ENCODE assay signal across 13 cellular contexts in the genomic region with DNA sequence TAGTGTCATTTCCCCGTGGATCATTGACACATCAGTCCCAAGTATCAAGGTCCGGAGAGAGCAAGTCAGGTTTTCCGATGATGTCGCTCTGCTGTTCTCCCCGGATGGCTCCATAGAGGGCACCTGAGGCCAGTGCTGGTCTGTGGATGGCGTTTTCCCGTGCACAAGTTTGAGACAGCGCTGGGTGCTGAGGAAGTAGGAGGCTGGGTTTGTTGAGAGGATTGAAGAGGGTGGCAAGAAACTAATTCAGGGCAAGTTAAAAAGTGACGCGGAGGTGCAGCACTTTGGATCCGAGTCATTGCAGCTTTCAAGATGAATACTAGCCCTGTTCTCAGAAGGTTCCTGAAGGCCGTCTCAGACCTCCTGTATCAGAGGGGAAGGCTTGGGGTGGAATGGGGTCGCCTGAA. TPM values are rescaled to one million over a fixed set of nuclear protein-coding genes. Genes with fewer than 3 reads are reported as not detected.
DNase-seq lines count a peak whose midpoint lies in the region; ATAC-seq and TF ChIP-seq lines count a peak whose summit lies in the region.
"Had no signal": no experiment of that assay in that cellular context is flagged by ENCODE, and none has a peak within 500 bp of the region (broad histone marks: within the 10 kb centered on the region; RNA-seq: fewer than 3 reads in every experiment).

No MANE protein-coding gene starts in this region.

- no peak overlapping the region for H3K4me2 ChIP-seq in mesenchymal stem cell (ENCODE audit: low read length, poor library complexity, severe bottlenecking)

- H3K9ac ChIP-seq in mesenchymal stem cell (ENCODE audit: low read length), result no peak overlapping the region

- H3K27ac Mint-ChIP-seq in CD4-positive, alpha-beta T cell, result no peak overlapping the region
- H3K27ac Mint-ChIP-seq: natural killer cell had no signal

- no peak for ATAC-seq in CD4-positive, alpha-beta T cell (ENCODE audit: poor library complexity)
- ATAC-seq: gastroesophageal sphincter, natural killer cell had no signal

- 89% methylated on average over 13 of the region's 13 CpGs for WGBS in mesenchymal stem cell

- POLR2A ChIA-PET in GM10248 (lab: Yijun Ruan, JAX), result no interaction called here
- POLR2A ChIA-PET in CD4-positive, alpha-beta T cell (lab: Charles Lee), result no interaction called here

- H3K27me3 ChIP-seq in BE2C (no peaks in the 10 kb centered on the region), WERI-Rb-1 (ENCODE audit: insufficient read depth, low read depth, severe bottlenecking) (no peaks in the 10 kb centered on the region), mesenchymal stem cell (ENCODE audit: control insufficient read depth in 1 of 2, insufficient read depth in 1 of 2, low read length in 2 of 2) (no peaks in the 10 kb centered on the region)
- H3K27me3 ChIP-seq in CD4-positive, alpha-beta T cell (ENCODE audit: control insufficient read depth, insufficient read depth, low read length), result no peaks in the 10 kb centered on the region
- H3K27me3 ChIP-seq: gastroesophageal sphincter had no signal

- peaks cover 2% of the 10 kb centered on the region for H3K79me1 ChIP-seq in mesenchymal stem cell (replicated peaks; ENCODE audit: low read length, poor library complexity, severe bottlenecking)

- H3K36me3 Mint-ChIP-seq in CD4-positive, alpha-beta T cell (ENCODE audit: low read depth), result peaks cover 85% of the 10 kb centered on the region
- H3K36me3 Mint-ChIP-seq: natural killer cell had no signal

- H3K23ac ChIP-seq in mesenchymal stem cell (ENCODE audit: low read length in 2 of 2), result no peak overlapping the region

- no peaks in the 10 kb centered on the region for H3K4me1 ChIP-seq in BE2C
- H3K4me1 ChIP-seq in mesenchymal stem cell (ENCODE audit: control insufficient read depth, insufficient read depth, low read depth, low read length), result peaks cover 6% of the 10 kb centered on the region

- H2BK5ac ChIP-seq in mesenchymal stem cell (ENCODE audit: low read depth, low read length, poor library complexity, severe bottlenecking), result no peak overlapping the region

- H3K4me3 Mint-ChIP-seq in CD4-positive, alpha-beta T cell, result no peak overlapping the region
- H3K4me3 Mint-ChIP-seq: CD4-positive, alpha-beta memory T cell; natural killer cell had no signal

- peaks cover 15% of the 10 kb centered on the region for H3K4me1 Mint-ChIP-seq in CD4-positive, alpha-beta T cell (ENCODE audit: low read depth)

- H2BK120ac ChIP-seq in mesenchymal stem cell (ENCODE audit: low read depth, low read length), result no peak overlapping the region

- H3K4me3 ChIP-seq in BE2C (ENCODE audit: low read depth, low read length), result no peak overlapping the region
- H3K4me3 ChIP-seq in WERI-Rb-1 (ENCODE audit: low read depth, low read length), result no peak overlapping the region
- no peak overlapping the region for H3K4me3 ChIP-seq in mesenchymal stem cell (ENCODE audit: insufficient read depth in 1 of 2, low read depth in 1 of 2, low read length in 2 of 2)
- H3K4me3 ChIP-seq: gastroesophageal sphincter had no signal

- TF ChIP-seq CTCF in BE2C (IDR thresholded peaks at IDR 0.05; ENCODE audit: low read depth, low read length) (0 out of 2 replicates have a peak, but pooled peaks have one; percentile 7), GM10248 (IDR thresholded peaks at IDR 0.05; ENCODE audit: control extremely low read depth, extremely low read depth, low read depth, missing control alignments) (peak; percentile 46), WERI-Rb-1 (IDR thresholded peaks at IDR 0.05; ENCODE audit: low read depth, low read length) (peak; percentile 23; the same call in 1 of the 2 replicates)
- TF ChIP-seq CTCF in CD4-positive, alpha-beta T cell (IDR thresholded peaks at IDR 0.05), result no peak

- H3K36me3 ChIP-seq in BE2C, result peaks cover 4% of the 10 kb centered on the region; the same call in 1 of the 2 replicates
- peaks cover 32% of the 10 kb centered on the region for H3K36me3 ChIP-seq in WERI-Rb-1
- H3K36me3 ChIP-seq in mesenchymal stem cell (ENCODE audit: control insufficient read depth in 1 of 2, insufficient read depth in 2 of 2, low read depth in 1 of 2, low read length in 2 of 2), result peaks cover 32 to 46% of the 10 kb centered on the region in 2 experiments

- no peak overlapping the region for H2AFZ ChIP-seq in mesenchymal stem cell (ENCODE audit: low read depth, low read length)

- H2BK12ac ChIP-seq in mesenchymal stem cell (ENCODE audit: low read length in 2 of 2), result no peak overlapping the region

- DNase-seq in BE2C (no peak), GM10248 (ENCODE audit: extremely low spot score) (no peak), WERI-Rb-1 (no peak), mesenchymal stem cell (peak; percentile 37), NCI-H2196 (lab: John Stamatoyannopoulos, UW; ENCODE audit: unreplicated experiment) (no peak), NK-92 (lab: John Stamatoyannopoulos, UW; ENCODE audit: unreplicated experiment) (no peak)
- no peak for DNase-seq in CD4-positive, alpha-beta T cell
- DNase-seq: CD4-positive, alpha-beta memory T cell; kidney; natural killer cell; NCI-H1417 treated with DMSO at 0.1 percent for 48 hours; NCI-H526 had no signal

- H2AK5ac ChIP-seq in mesenchymal stem cell (ENCODE audit: low read length, severe bottlenecking), result no peak overlapping the region

- H3K4ac ChIP-seq in mesenchymal stem cell (ENCODE audit: low read depth in 1 of 2, low read length in 2 of 2), result no peak overlapping the region

- no peak overlapping the region for H4K91ac ChIP-seq in mesenchymal stem cell (ENCODE audit: low read length)

- no peaks in the 10 kb centered on the region for H3K9me3 Mint-ChIP-seq in CD4-positive, alpha-beta T cell
- H3K9me3 Mint-ChIP-seq: CD4-positive, alpha-beta memory T cell; natural killer cell had no signal

- no peak overlapping the region for H4K8ac ChIP-seq in mesenchymal stem cell (ENCODE audit: low read length)

- CTCF ChIA-PET in GM10248 (lab: Yijun Ruan, JAX), result interaction anchor here (0.8 to 4.4 kb wide), 7 partner anchors 8 to 167 kb away, joined by 3 to 15 read pairs (median 4); partner anchors contain the start of gene CIITA
- CTCF ChIA-PET in CD4-positive, alpha-beta T cell (lab: Charles Lee), result no interaction called here

- H3K18ac ChIP-seq in mesenchymal stem cell (ENCODE audit: low read depth in 1 of 2, low read length in 2 of 2), result no peak overlapping the region

- H3K27ac ChIP-seq in WERI-Rb-1 (no peak overlapping the region), mesenchymal stem cell (ENCODE audit: low read length, poor library complexity, severe bottlenecking) (no peak overlapping the region)
- H3K27ac ChIP-seq in CD4-positive, alpha-beta T cell (ENCODE audit: low read depth, low read length), result no peak overlapping the region
- H3K27ac ChIP-seq: gastroesophageal sphincter had no signal

- H3K14ac ChIP-seq in mesenchymal stem cell (ENCODE audit: low read length in 2 of 2), result no peak overlapping the region

- H3K9me3 ChIP-seq in BE2C (no peaks in the 10 kb centered on the region), WERI-Rb-1 (ENCODE audit: severe bottlenecking) (no peaks in the 10 kb centered on the region), mesenchymal stem cell (ENCODE audit: control insufficient read depth, low read length) (no peaks in the 10 kb centered on the region)
- H3K9me3 ChIP-seq in CD4-positive, alpha-beta T cell (ENCODE audit: control insufficient read depth, low read length), result no peaks in the 10 kb centered on the region
- H3K9me3 ChIP-seq: gastroesophageal sphincter had no signal

- intact Hi-C loops in CD4-positive, alpha-beta T cell (cut with DNase I, micrococcal nuclease), result no loop called here

- no peaks in the 10 kb centered on the region for H3K27me3 Mint-ChIP-seq in CD4-positive, alpha-beta T cell
- H3K27me3 Mint-ChIP-seq: CD4-positive, alpha-beta memory T cell had no signal

- no peak overlapping the region for H2BK15ac ChIP-seq in mesenchymal stem cell (ENCODE audit: low read depth, poor library complexity, severe bottlenecking)

RNA-seq across cellular contexts. Expression of gene NUBP1, which starts 7.7 kb away (rescaled TPM):
- 62.5 TPM for polyA plus RNA-seq in BE2C (2012; ENCODE audit: insufficient read depth, insufficient read length, low read depth)
- 21.3 TPM for polyA plus RNA-seq in mesenchymal stem cell (2013, experiment 1 of 2)
- 20.9 TPM for polyA plus RNA-seq in mesenchymal stem cell (2013, experiment 2 of 2)
- total RNA-seq in CD4-positive, alpha-beta T cell, result 10 to 100 TPM; 19.3 to 20.1 TPM

RNA-seq across cellular contexts. Expression of gene TEKT5, which starts 56.6 kb away (rescaled TPM):
- polyA plus RNA-seq in BE2C (2012; ENCODE audit: insufficient read depth, insufficient read length, low read depth), result 0.86 TPM
- not detected for polyA plus RNA-seq in mesenchymal stem cell (2013, experiment 1 of 2)
- 0.05 TPM for polyA plus RNA-seq in mesenchymal stem cell (2013, experiment 2 of 2)
- total RNA-seq in CD4-positive, alpha-beta T cell, result not detected
- total RNA-seq: CD4-positive, alpha-beta memory T cell had no signal
- polyA plus RNA-seq: CD4-positive, alpha-beta memory T cell had no signal
